Comparison of ENCODE assay signal across 1 cellular context in the genomic region with DNA sequence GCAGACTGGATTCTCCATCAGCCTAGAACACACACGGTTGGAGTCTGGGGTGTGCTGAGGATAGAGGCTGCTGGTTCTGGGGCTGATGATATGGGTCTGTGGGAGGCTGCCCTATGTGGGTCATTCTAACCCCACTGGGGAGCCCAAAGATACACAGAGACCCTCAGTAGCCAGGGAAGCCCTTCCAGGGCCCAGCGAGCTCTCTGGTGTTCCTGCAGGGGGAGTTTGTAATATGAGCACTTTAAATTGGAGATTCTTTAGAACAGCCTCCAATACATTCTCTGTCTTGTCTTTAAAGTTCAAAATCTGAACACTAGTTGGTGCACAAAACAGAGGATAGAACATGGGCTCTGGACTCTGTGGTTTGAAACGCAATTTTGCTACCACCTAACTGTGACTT.
A peak's percentile ranks its signal among the peaks of the same experiment; 100 is the strongest.
TF ChIP-seq lines count a peak whose summit lies in the region.

No MANE protein-coding gene starts in this region.

TF ChIP-seq in HepG2, 621 proteins besides CTCF, POLR2A, EP300 and RAD21:
- no peak for TF ChIP-seq RBM39 (IDR thresholded peaks at IDR 0.05; ENCODE audit: low read depth, low read length, poor library complexity, severe bottlenecking)
- TF ChIP-seq STAG1 (CRISPR knock-in tag; IDR thresholded peaks at IDR 0.05) = peak; percentile 22; the same call in 1 of the 2 replicates
